Comparison of ENCODE assay signal across 20 cellular contexts in the genomic region with DNA sequence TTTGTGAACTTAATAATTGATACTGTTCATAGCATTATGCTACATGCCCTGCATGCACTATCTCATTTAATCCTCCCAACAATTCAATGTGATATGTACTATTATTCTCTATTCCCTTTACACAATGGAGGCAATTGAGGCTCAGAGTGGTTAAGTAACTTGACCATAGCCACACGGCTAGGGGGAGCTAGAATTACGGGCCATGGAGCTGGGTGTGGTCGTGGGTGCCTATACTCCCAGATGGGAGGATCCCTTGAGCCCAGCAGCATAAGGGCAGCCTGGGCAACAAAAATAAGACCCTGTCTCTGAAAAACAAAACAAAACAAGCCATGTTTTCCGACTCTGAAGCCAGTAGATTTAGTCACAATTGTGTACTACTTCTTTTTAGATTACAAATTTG. TPM values are rescaled to one million over a fixed set of nuclear protein-coding genes. Genes with fewer than 3 reads are reported as not detected.
"Had no signal": no experiment of that assay in that cellular context is flagged by ENCODE, and none has a peak within 500 bp of the region (broad histone marks: within the 10 kb centered on the region; RNA-seq: fewer than 3 reads in every experiment).

No MANE protein-coding gene starts in this region.

- H3K4me2 ChIP-seq: hepatocyte had no signal

- H3K9me3 ChIP-seq: body of pancreas, colonic mucosa, tibial artery, vagina had no signal

- DNase-seq: activated CD4-positive, alpha-beta T cell treated with anti-CD3 and anti-CD28 coated beads for 48 hours; activated CD8-positive, alpha-beta T cell treated with anti-CD3 and anti-CD28 coated beads for 36 hours; activated naive CD8-positive, alpha-beta T cell treated with anti-CD3 and anti-CD28 coated beads for 36 hours; activated T-cell treated with anti-CD3 and anti-CD28 coated beads, Interleukin-2, amount 50 U/mL, for 48 hours; amygdala; body of pancreas; central memory CD4-positive, alpha-beta T cell; colonic mucosa; islet precursor cell; naive thymus-derived CD4-positive, alpha-beta T cell; stimulated activated CD4-positive, alpha-beta T cell treated with anti-CD3 and anti-CD28 coated beads, Interleukin-12 subunit alpha, Interleukin-12 subunit beta, amount 100 ng/mL, for 4 hours; tibial artery; WERI-Rb-1 had no signal

- H3K9me3 Mint-ChIP-seq: activated CD8-positive, alpha-beta T cell treated with anti-CD3 and anti-CD28 coated beads for 36 hours; activated naive CD8-positive, alpha-beta T cell treated with anti-CD3 and anti-CD28 coated beads for 36 hours; stimulated activated effector memory CD8-positive, alpha-beta T cell treated with anti-CD3 and anti-CD28 coated beads, Interleukin-12 subunit alpha, Interleukin-12 subunit beta, amount 100 ng/mL, for 72 hours had no signal

- H3K27me3 ChIP-seq: body of pancreas, colonic mucosa, hepatocyte, tibial artery, vagina had no signal

- H3K79me2 ChIP-seq: hepatocyte, parathyroid adenoma had no signal

- FAIRE-seq: endometrium had no signal

- H2AFZ ChIP-seq: hepatocyte, parathyroid adenoma had no signal

- H3K4me1 ChIP-seq: body of pancreas, colonic mucosa, parathyroid adenoma, tibial artery, vagina had no signal

- H3K4me1 Mint-ChIP-seq: activated naive CD8-positive, alpha-beta T cell treated with anti-CD3 and anti-CD28 coated beads for 36 hours; stimulated activated effector memory CD8-positive, alpha-beta T cell treated with anti-CD3 and anti-CD28 coated beads, Interleukin-12 subunit alpha, Interleukin-12 subunit beta, amount 100 ng/mL, for 72 hours had no signal

- ATAC-seq: activated CD8-positive, alpha-beta T cell treated with anti-CD3 and anti-CD28 coated beads for 36 hours; body of pancreas; esophagus mucosa; naive thymus-derived CD4-positive, alpha-beta T cell; stimulated activated effector memory CD8-positive, alpha-beta T cell treated with anti-CD3 and anti-CD28 coated beads, Interleukin-12 subunit alpha, Interleukin-12 subunit beta, amount 100 ng/mL, for 72 hours had no signal

- H3K4me3 Mint-ChIP-seq: activated CD8-positive, alpha-beta T cell treated with anti-CD3 and anti-CD28 coated beads for 36 hours; activated naive CD8-positive, alpha-beta T cell treated with anti-CD3 and anti-CD28 coated beads for 36 hours; naive thymus-derived CD4-positive, alpha-beta T cell; stimulated activated effector memory CD8-positive, alpha-beta T cell treated with anti-CD3 and anti-CD28 coated beads, Interleukin-12 subunit alpha, Interleukin-12 subunit beta, amount 100 ng/mL, for 72 hours had no signal

- H3K27ac ChIP-seq: body of pancreas, colonic mucosa, hepatocyte, parathyroid adenoma, tibial artery, vagina, WERI-Rb-1 had no signal

- H3K4me3 ChIP-seq: body of pancreas, colonic mucosa, hepatocyte, lung, tibial artery, vagina had no signal

- H3K9ac ChIP-seq: parathyroid adenoma had no signal

- H3K36me3 ChIP-seq: colonic mucosa, tibial artery, vagina, WERI-Rb-1 had no signal

- H3K27ac Mint-ChIP-seq: activated CD8-positive, alpha-beta T cell treated with anti-CD3 and anti-CD28 coated beads for 36 hours; activated naive CD8-positive, alpha-beta T cell treated with anti-CD3 and anti-CD28 coated beads for 36 hours; naive thymus-derived CD4-positive, alpha-beta T cell; stimulated activated effector memory CD8-positive, alpha-beta T cell treated with anti-CD3 and anti-CD28 coated beads, Interleukin-12 subunit alpha, Interleukin-12 subunit beta, amount 100 ng/mL, for 72 hours had no signal

- H3K36me3 Mint-ChIP-seq: activated naive CD8-positive, alpha-beta T cell treated with anti-CD3 and anti-CD28 coated beads for 36 hours; stimulated activated effector memory CD8-positive, alpha-beta T cell treated with anti-CD3 and anti-CD28 coated beads, Interleukin-12 subunit alpha, Interleukin-12 subunit beta, amount 100 ng/mL, for 72 hours had no signal

RNA-seq across cellular contexts. Expression of a gene that starts 43.7 kb away (rescaled TPM):
- total RNA-seq: activated CD8-positive, alpha-beta T cell treated with anti-CD3 and anti-CD28 coated beads for 36 hours; activated naive CD8-positive, alpha-beta T cell treated with anti-CD3 and anti-CD28 coated beads for 36 hours had no signal
- polyA plus RNA-seq: naive thymus-derived CD4-positive, alpha-beta T cell had no signal
